Comparison of ENCODE assay signal across 8 cellular contexts in the genomic region with DNA sequence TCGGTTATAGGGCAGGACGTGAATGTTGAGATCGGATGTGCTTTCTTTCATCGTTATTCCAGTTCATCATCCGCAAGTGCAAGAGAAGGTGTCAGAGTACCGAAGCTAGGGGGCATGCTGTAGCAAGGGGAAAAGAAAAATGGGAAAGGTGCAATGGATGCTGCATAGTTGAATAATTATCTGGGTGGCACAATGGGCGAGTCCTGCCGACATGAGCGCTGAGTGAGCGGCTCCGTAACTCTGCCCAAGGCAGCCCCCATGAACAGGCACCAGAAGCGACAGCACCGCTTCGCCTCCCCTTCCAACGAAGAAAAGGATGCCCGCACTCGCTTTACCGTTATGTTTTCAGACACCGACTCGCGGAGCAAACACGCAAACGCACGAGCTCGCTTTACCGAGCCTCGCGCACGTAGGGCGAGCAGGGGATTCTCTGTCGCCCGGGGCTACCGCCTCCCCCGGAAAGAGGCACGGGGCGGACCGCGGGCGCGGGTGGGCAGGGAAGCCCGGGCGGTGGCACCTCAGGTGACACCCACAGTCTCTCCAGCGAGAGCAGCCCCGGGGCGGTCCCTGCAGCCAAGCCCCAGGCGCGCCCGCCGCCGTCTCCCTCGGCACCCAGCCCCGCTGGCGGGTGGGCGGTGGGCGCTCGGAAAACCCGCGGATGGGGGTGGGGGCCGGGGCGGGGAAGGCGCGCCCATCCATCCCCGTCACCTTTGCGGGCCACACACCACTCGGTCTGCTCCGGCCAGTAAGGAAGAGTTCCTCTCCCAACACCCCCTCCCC. TPM values are rescaled to one million over a fixed set of nuclear protein-coding genes. Genes with fewer than 3 reads are reported as not detected.
A peak's percentile ranks its signal among the peaks of the same experiment; 100 is the strongest.
DNase-seq lines count a peak whose midpoint lies in the region; ATAC-seq and TF ChIP-seq lines count a peak whose summit lies in the region.

No MANE protein-coding gene starts in this region.

- peak overlapping the region; percentile 93 for H3K4me3 Mint-ChIP-seq in neural crest cell

- H3K36me3 Mint-ChIP-seq in neural crest cell (ENCODE audit: low read depth) = no peaks in the 10 kb centered on the region

- H3K27me3 ChIP-seq in foreskin keratinocyte = no peaks in the 10 kb centered on the region
- no peaks in the 10 kb centered on the region for H3K27me3 ChIP-seq in stomach smooth muscle (ENCODE audit: control insufficient read depth in 1 of 2, insufficient read depth in 2 of 2, low read length in 2 of 2)

- no peaks in the 10 kb centered on the region for H3K9me3 Mint-ChIP-seq in neural crest cell

- no peak overlapping the region for H3K27ac ChIP-seq in foreskin keratinocyte
- H3K27ac ChIP-seq in stomach smooth muscle (ENCODE audit: low read length) = peak overlapping the region; percentile 85

- no peaks in the 10 kb centered on the region for H3K9me3 ChIP-seq in stomach smooth muscle (ENCODE audit: control insufficient read depth in 2 of 2, low read length in 2 of 2)

- H3K4me1 ChIP-seq in foreskin keratinocyte (no peaks in the 10 kb centered on the region), stomach smooth muscle (ENCODE audit: control insufficient read depth, insufficient read depth, low read length) (peaks cover 25% of the 10 kb centered on the region)

- peak in 12 of 14 donors; percentile 21 to 82 (median 54) for DNase-seq in C1 segment of cervical spinal cord (lab: John Stamatoyannopoulos, UW)
- DNase-seq in M059J (ENCODE audit: low read depth) = peak; percentile 84
- DNase-seq in SHP77 (lab: John Stamatoyannopoulos, UW) = peak; percentile 62 to 63
- peak; percentile 41 for DNase-seq in activated gamma-delta T cell treated with anti-CD3 and anti-CD28 coated beads, Interleukin-2, amount 50 U/mL, for 16 hours (ENCODE audit: low read depth)
- peak; percentile 71 to 82 for DNase-seq in foreskin keratinocyte
- DNase-seq in neural crest cell (ENCODE audit: low read depth, low spot score) = peak; percentile 32

- no peaks in the 10 kb centered on the region for H3K36me3 ChIP-seq in stomach smooth muscle (ENCODE audit: control insufficient read depth in 2 of 2, insufficient read depth in 2 of 2, low read length in 2 of 2)

- TF ChIP-seq CTCF in foreskin keratinocyte (conservative IDR thresholded peaks at IDR 0.05) (peak; percentile 82), neural crest cell (conservative IDR thresholded peaks at IDR 0.05) (peak; percentile 60)

- peak overlapping the region; percentile 82 to 98 for H3K4me3 ChIP-seq in stomach smooth muscle (ENCODE audit: low read length in 2 of 2)

- H3K27me3 Mint-ChIP-seq in neural crest cell (ENCODE audit: low read depth) = no peaks in the 10 kb centered on the region

- ATAC-seq in GM21515 (IDR thresholded peaks at IDR 0.05; ENCODE audit: unreplicated experiment) = peak; percentile 28
- peak; percentile 30 for ATAC-seq in foreskin keratinocyte

- peak overlapping the region; percentile 73 to 74 for H3K9ac ChIP-seq in stomach smooth muscle (ENCODE audit: low read length in 2 of 2)

- H3K4me1 Mint-ChIP-seq in neural crest cell = peaks cover 15% of the 10 kb centered on the region

- H3K27ac Mint-ChIP-seq in neural crest cell (ENCODE audit: unreplicated experiment) = peak overlapping the region; percentile 89

RNA-seq across cellular contexts. Expression of gene WASF1, which starts 0.7 kb away (rescaled TPM):
- total RNA-seq in M059J (2014; rRNA removed; shearing (Covaris generic)) = 25.2 and 26.2 TPM in 2 replicates
- total RNA-seq in foreskin keratinocyte (18.7 and 21.1 TPM in 2 replicates), neural crest cell (48.9 and 51.6 TPM in 2 replicates)
- 11.2 and 13.8 TPM in 2 replicates for polyA plus RNA-seq in foreskin keratinocyte

RNA-seq across cellular contexts. Expression of gene CDC40, which starts 1.4 kb away (rescaled TPM):
- 23.3 and 27.9 TPM in 2 replicates for total RNA-seq in M059J (2014; rRNA removed; shearing (Covaris generic))
- total RNA-seq in foreskin keratinocyte = 14.8 and 17.8 TPM in 2 replicates
- polyA plus RNA-seq in foreskin keratinocyte = 4.5 and 5.6 TPM in 2 replicates
- total RNA-seq in neural crest cell = 17.5 and 17.9 TPM in 2 replicates

Comparison
In these comparisons a context has a peak if more than half of its experiments do, and no peak if none do; other contexts are left out.
1. DNase-seq: peak in every context shown above with its lines; median percentile 84 in M059J; 76 in foreskin keratinocyte; 62 in SHP77; 54 in C1 segment of cervical spinal cord; 41 in activated gamma-delta T cell treated with anti-CD3 and anti-CD28 coated beads, Interleukin-2, amount 50 U/mL, for 16 hours; 32 in neural crest cell.